Comparison of ENCODE assay signal across 25 cellular contexts in genomic region chr10:130801276-130801675, GRCh38.
"Had no signal": no experiment of that assay in that cellular context is flagged by ENCODE, and none has a peak within 500 bp of the region (broad histone marks: within the 10 kb centered on the region; RNA-seq: fewer than 3 reads in every experiment).

No MANE protein-coding gene starts in this region.

- DNase-seq: heart right ventricle; islet precursor cell; kidney glomerular epithelial cell; left ventricle myocardium inferior; lower lobe of right lung; mammary epithelial cell; mesenchymal stem cell; nephron progenitor cell; occipital lobe; right lobe of liver; stimulated activated CD4-positive, alpha-beta T cell treated with anti-CD3 and anti-CD28 coated beads, Interleukin-1b, Interleukin-23, amount 100 ng/mL, for 48 hours; stimulated activated CD4-positive, alpha-beta T cell treated with anti-CD3 and anti-CD28 coated beads, Interleukin-2, amount 100 ng/mL, for 48 hours; stimulated activated CD4-positive, alpha-beta T cell treated with anti-CD3 and anti-CD28 coated beads, Interleukin-4, amount 100 ng/mL, for 4 hours; stimulated activated CD8-positive, alpha-beta memory T cell treated with anti-CD3 and anti-CD28 coated beads, Interleukin-4, amount 100 ng/mL, for 48 hours; stimulated activated naive CD4-positive, alpha-beta T cell treated with Interleukin-2 at 50 U/mL for 16 hours; stimulated activated naive CD8-positive, alpha-beta T cell treated with anti-CD3 and anti-CD28 coated beads, Interleukin-15, amount 100 ng/mL, for 72 hours; testis; thyroid gland; transverse colon had no signal

- H3K36me3 ChIP-seq: heart right ventricle, left ventricle myocardium inferior, lower lobe of right lung, neural progenitor cell, neutrophil, right atrium auricular region, right lobe of liver, thyroid gland, transverse colon, upper lobe of left lung had no signal

- H3K4me3 ChIP-seq: heart right ventricle, hepatocyte, left ventricle myocardium inferior, lower lobe of right lung, neural progenitor cell, right atrium auricular region, right lobe of liver, smooth muscle cell, testis, thyroid gland, transverse colon, upper lobe of left lung had no signal

- H3K27me3 ChIP-seq: hepatocyte, neural progenitor cell, neutrophil, right atrium auricular region, right lobe of liver, testis, thyroid gland, transverse colon, upper lobe of left lung had no signal
